13 cellular contexts compared by ENCODE assay signal in the genomic region with DNA sequence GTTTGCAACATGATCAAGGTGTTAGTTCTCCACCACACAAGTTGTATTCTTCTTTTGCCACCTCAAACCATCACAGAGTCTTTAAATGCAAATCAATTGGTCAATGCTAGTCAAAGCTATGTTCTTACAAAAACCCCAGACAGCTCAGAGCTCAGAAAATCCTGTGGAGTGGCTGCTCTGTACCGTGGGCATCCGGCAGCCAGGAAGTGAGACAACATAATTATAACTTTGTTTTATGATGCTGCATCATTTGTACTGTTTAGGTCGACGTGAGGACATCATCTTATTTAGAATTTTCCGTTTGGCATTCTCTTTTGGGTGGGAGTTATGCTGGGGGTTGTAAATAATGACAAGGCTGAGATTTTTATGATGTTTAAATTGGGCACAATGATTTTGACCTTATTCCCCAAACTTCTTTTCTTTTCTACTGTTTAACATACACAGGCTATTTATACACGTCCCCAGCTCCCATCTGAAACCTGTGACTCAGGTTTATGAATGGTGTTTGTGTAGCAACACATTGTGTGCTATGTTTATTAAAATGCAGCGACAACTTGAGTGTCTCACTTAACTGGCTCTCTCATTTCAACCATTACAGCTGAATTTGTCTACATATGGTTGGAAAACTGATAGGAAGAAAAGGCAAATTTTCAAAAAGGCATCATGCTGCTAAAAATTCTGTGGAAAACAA.
DNase-seq lines count a peak whose midpoint lies in the region; ATAC-seq and TF ChIP-seq lines count a peak whose summit lies in the region.
"Had no signal": no experiment of that assay in that cellular context is flagged by ENCODE, and none has a peak within 500 bp of the region (broad histone marks: within the 10 kb centered on the region; RNA-seq: fewer than 3 reads in every experiment).

No MANE protein-coding gene starts in this region.

- TF ChIP-seq CTCF in MM.1S (IDR thresholded peaks at IDR 0.05; ENCODE audit: low read length) (no peak), dorsolateral prefrontal cortex (IDR thresholded peaks at IDR 0.05 in 54 of 56, conservative IDR thresholded peaks at IDR 0.05 in 2 of 56; ENCODE audit: low read depth in 1 of 56, partially characterized antibody in 56 of 56) (no peak)

- H3K27me3 ChIP-seq in MM.1S (replicated peaks; ENCODE audit: insufficient read depth, low read length) (no peaks in the 10 kb centered on the region), dorsolateral prefrontal cortex (no peaks in the 10 kb centered on the region), Karpas-422 (ENCODE audit: low read length) (no peaks in the 10 kb centered on the region)
- H3K27me3 ChIP-seq: right atrium auricular region had no signal

- H3K4me2 ChIP-seq in MM.1S (ENCODE audit: low read depth, low read length) (peak overlapping the region; percentile 44), Karpas-422 (ENCODE audit: low read depth, low read length, poor library complexity, severe bottlenecking) (no peak overlapping the region)

- H3K4me3 ChIP-seq in MM.1S (ENCODE audit: low read length): no peak overlapping the region
- no peak overlapping the region for H3K4me3 ChIP-seq in dorsolateral prefrontal cortex
- H3K4me3 ChIP-seq in Karpas-422 (ENCODE audit: low read length): no peak overlapping the region
- H3K4me3 ChIP-seq: right atrium auricular region had no signal

- H3K36me3 ChIP-seq in MM.1S (replicated peaks; ENCODE audit: insufficient read depth, low read length): no peaks in the 10 kb centered on the region
- no peaks in the 10 kb centered on the region for H3K36me3 ChIP-seq in Karpas-422 (ENCODE audit: insufficient read depth, low read length)
- H3K36me3 ChIP-seq: right atrium auricular region had no signal

- intact Hi-C loops in dorsolateral prefrontal cortex (cut with DNase I): no loop called here

- H3K27ac ChIP-seq in MM.1S (ENCODE audit: low read length) (peak overlapping the region; percentile 53; the same call in 1 of the 2 replicates), dorsolateral prefrontal cortex (no peak overlapping the region), Karpas-422 (ENCODE audit: low read length) (no peak overlapping the region)
- H3K27ac ChIP-seq: right atrium auricular region had no signal

- peak overlapping the region; percentile 6; the same call in 1 of the 2 replicates for H3K9ac ChIP-seq in MM.1S (ENCODE audit: low read length)
- H3K9ac ChIP-seq in Karpas-422 (ENCODE audit: low read length): no peak overlapping the region

- peaks cover 24% of the 10 kb centered on the region for H3K4me1 ChIP-seq in MM.1S (ENCODE audit: low read length)
- H3K4me1 ChIP-seq in Karpas-422 (ENCODE audit: low read length): no peaks in the 10 kb centered on the region

- no peaks in the 10 kb centered on the region for H4K20me1 ChIP-seq in MM.1S (ENCODE audit: insufficient read depth, low read length)
- H4K20me1 ChIP-seq in Karpas-422 (ENCODE audit: insufficient read depth, low read depth, low read length): no peaks in the 10 kb centered on the region

- H3F3A ChIP-seq in MM.1S (ENCODE audit: insufficient read depth, low read length): peaks cover 10% of the 10 kb centered on the region

- H3K9me3 ChIP-seq in MM.1S (replicated peaks; ENCODE audit: insufficient read depth, low read length): no peaks in the 10 kb centered on the region
- H3K9me3 ChIP-seq in Karpas-422 (ENCODE audit: low read length): no peaks in the 10 kb centered on the region
- H3K9me3 ChIP-seq: right atrium auricular region had no signal

- ATAC-seq in GM18519 (IDR thresholded peaks at IDR 0.05; ENCODE audit: low FRiP score, unreplicated experiment) (peak; percentile 77), GM21367 (IDR thresholded peaks at IDR 0.05; ENCODE audit: unreplicated experiment) (peak; percentile 88), HG02973 (IDR thresholded peaks at IDR 0.05; ENCODE audit: unreplicated experiment) (peak; percentile 82)
- ATAC-seq: activated naive CD8-positive, alpha-beta T cell treated with anti-CD3 and anti-CD28 coated beads, Interleukin-2, amount 50 U/mL, for 24 hours; SK-N-SH treated with all-trans-retinoic acid at 6 μM for 48 hours had no signal

- peak overlapping the region; percentile 21 for H2AFZ ChIP-seq in MM.1S (ENCODE audit: low read length)
- H2AFZ ChIP-seq in Karpas-422 (ENCODE audit: low read length): no peak overlapping the region

- no peaks in the 10 kb centered on the region for H3K9me2 ChIP-seq in MM.1S (replicated peaks; ENCODE audit: insufficient read depth, low read length)
- no peaks in the 10 kb centered on the region for H3K9me2 ChIP-seq in Karpas-422 (replicated peaks; ENCODE audit: insufficient read depth, low read length)

- DNase-seq in MM.1S (peak; percentile 54), dorsolateral prefrontal cortex (no peak), GOT3 (lab: John Stamatoyannopoulos, UW) (no peak), Karpas-422 (no peak)
- DNase-seq in central memory CD4-positive, alpha-beta T cell: no peak
- DNase-seq: activated CD4-positive, alpha-beta T cell treated with anti-CD3 and anti-CD28 coated beads, Interleukin-2, amount 10 ng/mL, durations not matched to agents 7 days and 5 days; activated naive CD8-positive, alpha-beta T cell treated with anti-CD3 and anti-CD28 coated beads, Interleukin-2, amount 50 U/mL, for 24 hours; CD4-positive, alpha-beta T cell had no signal

- no peaks in the 10 kb centered on the region for H3K79me2 ChIP-seq in MM.1S (ENCODE audit: low read length)
- H3K79me2 ChIP-seq in Karpas-422 (ENCODE audit: low read length): no peaks in the 10 kb centered on the region
